8 cellular contexts compared by ENCODE assay signal in genomic region chr1:215526147-215526845, GRCh38. TPM values are rescaled to one million over a fixed set of nuclear protein-coding genes. Genes with fewer than 3 reads are reported as not detected.
A peak's percentile ranks its signal among the peaks of the same experiment; 100 is the strongest.
DNase-seq lines count a peak whose midpoint lies in the region; ATAC-seq, FAIRE-seq and TF ChIP-seq lines count a peak whose summit lies in the region.

No MANE protein-coding gene starts in this region.

- no peak overlapping the region for H2AFZ ChIP-seq in keratinocyte (ENCODE audit: control insufficient read depth, low read length)

- H4K20me1 ChIP-seq in keratinocyte (ENCODE audit: control insufficient read depth, extremely low read depth, insufficient read depth, low read length): no peaks in the 10 kb centered on the region

- ATAC-seq in HG02885 (IDR thresholded peaks at IDR 0.05; ENCODE audit: poor library complexity, unreplicated experiment) (peak; percentile 67), HG03108 (IDR thresholded peaks at IDR 0.05; ENCODE audit: unreplicated experiment) (no peak)

- peak; percentile 49 for TF ChIP-seq CTCF in GM12873 (IDR thresholded peaks at IDR 0.05; ENCODE audit: insufficient read depth, low read depth, low read length, missing control alignments)
- TF ChIP-seq CTCF in keratinocyte (optimal IDR thresholded peaks at IDR 0.05 in 1 of 3, IDR thresholded peaks at IDR 0.05 in 1 of 3, conservative IDR thresholded peaks at IDR 0.05 in 1 of 3; ENCODE audit: extremely low read depth in 1 of 3, insufficient read depth in 2 of 3, low read length in 3 of 3): peak in 2 of 3 experiments; percentile 27 to 39
- peak in 2 of 3 experiments; percentile 51 to 73 for TF ChIP-seq CTCF in vagina (IDR thresholded peaks at IDR 0.05)

- no peaks in the 10 kb centered on the region for H3K27me3 ChIP-seq in keratinocyte (ENCODE audit: control insufficient read depth, extremely low read depth, insufficient read depth, low read length)
- H3K27me3 ChIP-seq in vagina: no peaks in the 10 kb centered on the region

- peak; percentile 91 for DNase-seq in NCI-H2107 treated with DMSO at 0.1 percent for 48 hours (lab: John Stamatoyannopoulos, UW; ENCODE audit: unreplicated experiment)
- peak; percentile 54 for DNase-seq in amniotic epithelial cell (ENCODE audit: low read depth)
- DNase-seq in keratinocyte (ENCODE audit: low read depth, low spot score): no peak
- DNase-seq in vagina (ENCODE audit: extremely low spot score in 2 of 2): no peak

- no peaks in the 10 kb centered on the region for H3K4me1 ChIP-seq in keratinocyte (ENCODE audit: control insufficient read depth, extremely low read depth, insufficient read depth, low read length)
- H3K4me1 ChIP-seq in vagina: no peaks in the 10 kb centered on the region

- no peak for TF ChIP-seq POLR2A in vagina (IDR thresholded peaks at IDR 0.05)

- H3K9ac ChIP-seq in keratinocyte (ENCODE audit: control insufficient read depth, extremely low read depth, insufficient read depth, low read length): no peak overlapping the region

- no peak overlapping the region for H3K4me3 ChIP-seq in keratinocyte (ENCODE audit: control insufficient read depth in 2 of 3, extremely low read depth in 1 of 3, insufficient read depth in 2 of 3, low read depth in 1 of 3, low read length in 3 of 3)
- no peak overlapping the region for H3K4me3 ChIP-seq in vagina

- no peaks in the 10 kb centered on the region for H3K9me1 ChIP-seq in keratinocyte (ENCODE audit: control insufficient read depth, extremely low read depth, insufficient read depth, low read length)

- no peak overlapping the region for H3K4me2 ChIP-seq in keratinocyte (ENCODE audit: control insufficient read depth, extremely low read depth, insufficient read depth, low read depth, low read length)

- intact Hi-C loops in vagina (cut with DNase I): no loop called here

- no peaks in the 10 kb centered on the region for H3K36me3 ChIP-seq in keratinocyte (ENCODE audit: control insufficient read depth in 2 of 2, extremely low read depth in 1 of 2, insufficient read depth in 2 of 2, low read length in 2 of 2)
- no peaks in the 10 kb centered on the region for H3K36me3 ChIP-seq in vagina

- no peaks in the 10 kb centered on the region for H3K9me3 ChIP-seq in keratinocyte (ENCODE audit: control insufficient read depth, low read depth, low read length)
- no peaks in the 10 kb centered on the region for H3K9me3 ChIP-seq in vagina

- dilution Hi-C loops in keratinocyte (cut with MboI; ENCODE audit: extremely low pct_ligation_motif_present, low sequenced_read_pairs): loop anchor here (25.0 kb wide), 2 partner anchors 714 to 864 kb away; no protein-coding TSS in a partner anchor

- no peaks in the 10 kb centered on the region for H3K79me2 ChIP-seq in keratinocyte (ENCODE audit: control insufficient read depth, insufficient read depth, low read length)

- H3K27ac ChIP-seq in keratinocyte (ENCODE audit: control insufficient read depth, insufficient read depth, low read length) (no peak overlapping the region), vagina (no peak overlapping the region)

- FAIRE-seq in A204.1 (lab: Jason Lieb, UNC): peak; percentile 98
- FAIRE-seq in keratinocyte (lab: Jason Lieb, UNC): peak; percentile 9

RNA-seq across cellular contexts. Expression of gene KCTD3, which starts 40.8 kb away (rescaled TPM):
- 25.5 to 43.4 TPM (median 30.6 TPM) in 3 replicates for polyA plus RNA-seq in keratinocyte
- polyA plus RNA-seq in keratinocyte (2011; ENCODE audit: low read depth): 15.2 TPM
- 21.1 and 47.9 TPM in 2 replicates for polyA plus RNA-seq in keratinocyte (2011; cell fraction: cytosol; rRNA removed)
- 37.0 and 42.8 TPM in 2 replicates for polyA plus RNA-seq in keratinocyte (2011; cell fraction: nucleus; rRNA removed)
- polyA plus RNA-seq in keratinocyte (2012; ENCODE audit: low replicate concordance): 9.9 and 21.8 TPM in 2 replicates
- 30.0 to 76.9 TPM (median 56.5 TPM) in 3 replicates for polyA minus RNA-seq in keratinocyte
- polyA minus RNA-seq in keratinocyte (2011; cell fraction: cytosol; rRNA and poly(A)+ RNA removed): 24.4 TPM
- 16.4 and 32.7 TPM in 2 replicates for polyA minus RNA-seq in keratinocyte (2011; cell fraction: nucleus; rRNA and poly(A)+ RNA removed)
- 76.9 TPM for total RNA-seq in vagina

Comparison
In these comparisons a context has a peak if more than half of its experiments do, and no peak if none do; other contexts are left out.
1. DNase-seq: peak in NCI-H2107 treated with DMSO at 0.1 percent for 48 hours (single experiment) and amniotic epithelial cell (single experiment); none in keratinocyte (single experiment) and vagina (0 of 2).
2. Peak in every context shown above with its lines, with median percentiles within 50 percentile points of each other: CTCF ChIP-seq.